19 cellular contexts compared by ENCODE assay signal in the genomic region with DNA sequence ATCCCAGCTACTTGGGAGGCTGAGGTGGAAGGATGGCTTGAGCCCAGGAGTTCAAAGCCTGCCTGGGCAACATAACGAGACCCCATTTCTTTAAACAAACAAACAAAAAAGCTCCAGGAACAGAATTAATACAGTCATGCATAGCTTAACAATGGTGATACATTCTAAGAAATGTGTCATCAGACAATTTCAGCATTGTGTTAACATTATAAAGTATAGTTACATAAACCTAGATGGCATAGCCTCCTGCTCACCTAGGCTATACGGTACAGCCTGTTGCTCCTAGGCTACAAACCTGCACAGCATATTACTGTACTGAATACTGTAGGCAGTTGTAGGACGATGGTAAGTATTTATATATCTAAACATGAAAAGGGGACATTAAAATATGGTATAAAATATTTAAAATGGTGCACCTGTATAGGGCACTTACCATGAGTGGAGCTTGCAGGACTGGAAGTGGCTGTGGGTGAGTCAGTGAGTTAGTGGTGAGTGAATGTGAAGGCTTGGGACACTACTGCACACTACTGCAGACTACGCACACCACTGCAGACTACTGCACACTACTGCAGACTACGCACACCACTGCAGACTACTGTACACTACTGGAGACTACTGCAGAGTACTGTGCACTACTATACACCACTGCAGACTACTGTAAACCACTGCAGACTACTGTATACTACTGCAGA.
A peak's percentile ranks its signal among the peaks of the same experiment; 100 is the strongest.
DNase-seq lines count a peak whose midpoint lies in the region; ATAC-seq, FAIRE-seq and TF ChIP-seq lines count a peak whose summit lies in the region.
"Had no signal": no experiment of that assay in that cellular context is flagged by ENCODE, and none has a peak within 500 bp of the region (broad histone marks: within the 10 kb centered on the region; RNA-seq: fewer than 3 reads in every experiment).

No MANE protein-coding gene starts in this region.

- no peak overlapping the region for H3K27ac ChIP-seq in Panc1 (ENCODE audit: low read length)
- H3K27ac ChIP-seq: 22Rv1, BLaER1 had no signal

- H3K27me3 ChIP-seq in Panc1 (ENCODE audit: control insufficient read depth, insufficient read depth, low read length), result no peaks in the 10 kb centered on the region
- H3K27me3 ChIP-seq: BLaER1 had no signal

- no peak overlapping the region for H3K4me3 ChIP-seq in Panc1 (ENCODE audit: low read depth in 2 of 2, low read length in 2 of 2)
- H3K4me3 ChIP-seq in epithelial cell of esophagus (ENCODE audit: low read length), result no peak overlapping the region
- H3K4me3 ChIP-seq: BLaER1, GM12878, GM23338 had no signal

- H3K27ac Mint-ChIP-seq in activated naive CD8-positive, alpha-beta T cell treated with anti-CD3 and anti-CD28 coated beads, Interleukin-2, amount 50 U/mL, for 24 hours, result no peak overlapping the region
- no peak overlapping the region for H3K27ac Mint-ChIP-seq in activated naive CD8-positive, alpha-beta T cell treated with anti-CD3 and anti-CD28 coated beads for 36 hours
- no peak overlapping the region for H3K27ac Mint-ChIP-seq in type B pancreatic cell
- H3K27ac Mint-ChIP-seq: GM23338 had no signal

- H3K4me1 Mint-ChIP-seq in activated naive CD8-positive, alpha-beta T cell treated with anti-CD3 and anti-CD28 coated beads, Interleukin-2, amount 50 U/mL, for 24 hours, result peaks cover 13% of the 10 kb centered on the region
- peaks cover 27% of the 10 kb centered on the region for H3K4me1 Mint-ChIP-seq in activated naive CD8-positive, alpha-beta T cell treated with anti-CD3 and anti-CD28 coated beads for 36 hours
- H3K4me1 Mint-ChIP-seq in type B pancreatic cell (ENCODE audit: unreplicated experiment), result peaks cover 19% of the 10 kb centered on the region

- no peak overlapping the region for H3K4me3 Mint-ChIP-seq in activated naive CD8-positive, alpha-beta T cell treated with anti-CD3 and anti-CD28 coated beads, Interleukin-2, amount 50 U/mL, for 24 hours
- no peak overlapping the region for H3K4me3 Mint-ChIP-seq in activated naive CD8-positive, alpha-beta T cell treated with anti-CD3 and anti-CD28 coated beads for 36 hours
- no peak overlapping the region for H3K4me3 Mint-ChIP-seq in type B pancreatic cell
- H3K4me3 Mint-ChIP-seq: CD8-positive, alpha-beta memory T cell; GM23338 had no signal

- no peaks in the 10 kb centered on the region for H3K9me3 Mint-ChIP-seq in activated naive CD8-positive, alpha-beta T cell treated with anti-CD3 and anti-CD28 coated beads, Interleukin-2, amount 50 U/mL, for 24 hours
- H3K9me3 Mint-ChIP-seq in activated naive CD8-positive, alpha-beta T cell treated with anti-CD3 and anti-CD28 coated beads for 36 hours, result no peaks in the 10 kb centered on the region
- H3K9me3 Mint-ChIP-seq in type B pancreatic cell, result no peaks in the 10 kb centered on the region
- H3K9me3 Mint-ChIP-seq: CD8-positive, alpha-beta memory T cell; GM23338 had no signal

- POLR2A ChIA-PET in Panc1 (lab: Charles Lee), result no interaction called here

- H3K4me1 ChIP-seq in Panc1 (ENCODE audit: control insufficient read depth, insufficient read depth, low read length), result no peaks in the 10 kb centered on the region

- H3K36me3 ChIP-seq in Panc1 (ENCODE audit: control insufficient read depth, insufficient read depth, low read length), result no peaks in the 10 kb centered on the region

- H3K9me3 ChIP-seq in Panc1 (ENCODE audit: control insufficient read depth, insufficient read depth, low read depth, low read length), result no peaks in the 10 kb centered on the region

- intact Hi-C loops in Panc1 (cut with micrococcal nuclease; ENCODE audit: unreplicated experiment), result no loop called here

- no TSS peak for BruUV-seq in Panc1 (replicated peaks; lab: Mats Ljungman, UMichigan)

- in situ Hi-C loops in Panc1 (cut with HindIII; ENCODE audit: low pct_unique_long_range_greater_than_20kb, low sequenced_read_pairs), result no loop called here

- no peak for FAIRE-seq in frontal cortex (lab: Jason Lieb, UNC)
- FAIRE-seq: GM18507 had no signal

- H3K27me3 Mint-ChIP-seq in activated naive CD8-positive, alpha-beta T cell treated with anti-CD3 and anti-CD28 coated beads, Interleukin-2, amount 50 U/mL, for 24 hours, result no peaks in the 10 kb centered on the region
- H3K27me3 Mint-ChIP-seq in activated naive CD8-positive, alpha-beta T cell treated with anti-CD3 and anti-CD28 coated beads for 36 hours, result no peaks in the 10 kb centered on the region
- no peaks in the 10 kb centered on the region for H3K27me3 Mint-ChIP-seq in type B pancreatic cell

- H3K36me3 Mint-ChIP-seq in activated naive CD8-positive, alpha-beta T cell treated with anti-CD3 and anti-CD28 coated beads, Interleukin-2, amount 50 U/mL, for 24 hours (ENCODE audit: low read depth), result peaks cover 17% of the 10 kb centered on the region
- H3K36me3 Mint-ChIP-seq in activated naive CD8-positive, alpha-beta T cell treated with anti-CD3 and anti-CD28 coated beads for 36 hours, result peaks cover 18% of the 10 kb centered on the region
- peaks cover 24% of the 10 kb centered on the region for H3K36me3 Mint-ChIP-seq in type B pancreatic cell

- TF ChIP-seq CTCF in Panc1 (IDR thresholded peaks at IDR 0.05) (no peak), epithelial cell of esophagus (IDR thresholded peaks at IDR 0.05; ENCODE audit: insufficient read depth, low read depth, low read length, missing control alignments) (no peak), type B pancreatic cell (conservative IDR thresholded peaks at IDR 0.05) (no peak)

- no peak for DNase-seq in activated naive CD8-positive, alpha-beta T cell treated with anti-CD3 and anti-CD28 coated beads, Interleukin-2, amount 50 U/mL, for 24 hours
- no peak for DNase-seq in activated naive CD8-positive, alpha-beta T cell treated with anti-CD3 and anti-CD28 coated beads for 36 hours
- DNase-seq in Panc1 (ENCODE audit: low read depth, low spot score) (no peak), epithelial cell of esophagus (ENCODE audit: low read depth) (peak; percentile 20), type B pancreatic cell (ENCODE audit: extremely low spot score, unreplicated experiment) (no peak), frontal cortex (ENCODE audit: low spot score in 2 of 2) (no peak)
- DNase-seq in stimulated activated CD8-positive, alpha-beta memory T cell treated with anti-CD3 and anti-CD28 coated beads, Interleukin-4, amount 100 ng/mL, for 48 hours, result no peak
- DNase-seq: AML-193; CD8-positive, alpha-beta memory T cell; DMS53; H7; IMR-90; KBM-7 had no signal

- ATAC-seq in activated naive CD8-positive, alpha-beta T cell treated with anti-CD3 and anti-CD28 coated beads, Interleukin-2, amount 50 U/mL, for 24 hours, result peak; percentile 24
- 0 out of 2 replicates have a peak, but pooled peaks have one; percentile 11 for ATAC-seq in Panc1
- no peak for ATAC-seq in GM21737 (IDR thresholded peaks at IDR 0.05; ENCODE audit: unreplicated experiment)
- ATAC-seq: GM12878, GM23338 had no signal

- CTCF ChIA-PET in Panc1 (lab: Charles Lee), result no interaction called here
